In genomic region chr5:127508644-127509373, GRCh38 we compare ENCODE assay signal across 20 cellular contexts. TPM values are rescaled to one million over a fixed set of nuclear protein-coding genes. Genes with fewer than 3 reads are reported as not detected.
DNase-seq lines count a peak whose midpoint lies in the region; ATAC-seq, FAIRE-seq and TF ChIP-seq lines count a peak whose summit lies in the region.
"Had no signal": no experiment of that assay in that cellular context is flagged by ENCODE, and none has a peak within 500 bp of the region (broad histone marks: within the 10 kb centered on the region; RNA-seq: fewer than 3 reads in every experiment).

No MANE protein-coding gene starts in this region.

- peaks cover 23 to 24% of the 10 kb centered on the region in 2 donors for H3K27me3 Mint-ChIP-seq in T-cell

- TF ChIP-seq EP300 in HepG2 (IDR thresholded peaks at IDR 0.05; ENCODE audit: low read depth in 2 of 2, low read length in 2 of 2) (no peak), HepG2 (CRISPR knock-in tag; IDR thresholded peaks at IDR 0.05; ENCODE audit: borderline replicate concordance) (no peak)

- no peak for TF ChIP-seq POLR2A in HepG2 (IDR thresholded peaks at IDR 0.05; ENCODE audit: insufficient read depth in 1 of 2, low read depth in 2 of 2, low read length in 2 of 2)
- TF ChIP-seq POLR2A in right lobe of liver (IDR thresholded peaks at IDR 0.05): no peak

- no peaks in the 10 kb centered on the region for H3K9me3 Mint-ChIP-seq in T-cell
- H3K9me3 Mint-ChIP-seq: CD8-positive, alpha-beta memory T cell had no signal

- 18% methylated on average over 2 of the region's 2 CpGs for WGBS in HepG2 (ENCODE audit: low lambda C conversion rate)
- 54% methylated on average over 2 of the region's 2 CpGs for WGBS in right lobe of liver (ENCODE audit: insufficient coverage, low coverage, low lambda C conversion rate, missing lambda C conversion rate)

- DNase-seq in HepG2 (ENCODE audit: low spot score) (no peak), right lobe of liver (no peak), SK-N-MC (ENCODE audit: low read depth, low spot score) (no peak), frontal cortex (ENCODE audit: low spot score in 2 of 2) (no peak), dorsolateral prefrontal cortex (no peak), T-cell (no peak)
- DNase-seq in activated CD4-positive, CD25-positive, alpha-beta regulatory T cell (lab: John Stamatoyannopoulos, UW): no peak
- DNase-seq: CD4-positive, CD25-positive, alpha-beta regulatory T cell; CD8-positive, alpha-beta memory T cell; COR-L47; GM23248; H7 had no signal

- no peaks in the 10 kb centered on the region for H3K4me1 Mint-ChIP-seq in T-cell
- H3K4me1 Mint-ChIP-seq: B cell; CD4-positive, CD25-positive, alpha-beta regulatory T cell; CD8-positive, alpha-beta memory T cell had no signal

- no peak overlapping the region for H3K27ac Mint-ChIP-seq in T-cell
- H3K27ac Mint-ChIP-seq: B cell; CD4-positive, CD25-positive, alpha-beta regulatory T cell had no signal

- TF ChIP-seq CTCF in HepG2 (CRISPR knock-in tag; IDR thresholded peaks at IDR 0.05): no peak
- no peak for TF ChIP-seq CTCF in right lobe of liver (IDR thresholded peaks at IDR 0.05)
- TF ChIP-seq CTCF in parathyroid adenoma (IDR thresholded peaks at IDR 0.05): no peak
- TF ChIP-seq CTCF in dorsolateral prefrontal cortex (IDR thresholded peaks at IDR 0.05 in 54 of 56, conservative IDR thresholded peaks at IDR 0.05 in 2 of 56; ENCODE audit: low read depth in 1 of 56, partially characterized antibody in 56 of 56): no peak

- ATAC-seq in HepG2 (no peak), right lobe of liver (no peak), T-cell (replicated peaks in 1 of 4) (no peak)

- H3K4me3 ChIP-seq in HepG2 (replicated peaks in 1 of 3; ENCODE audit: insufficient read depth in 1 of 3, low read depth in 2 of 3, low read length in 3 of 3) (no peak overlapping the region), right lobe of liver (no peak overlapping the region), SK-N-MC (no peak overlapping the region), parathyroid adenoma (ENCODE audit: low read depth, low read length) (no peak overlapping the region), dorsolateral prefrontal cortex (no peak overlapping the region)
- H3K4me3 ChIP-seq: BLaER1 treated with 17β-estradiol and CSF1 and Interleukin-3, amounts not matched to agents 10 nM and 100 nM; GM23248 had no signal

- H3K9me3 ChIP-seq in HepG2 (ENCODE audit: low read length): no peaks in the 10 kb centered on the region
- H3K9me3 ChIP-seq in right lobe of liver: no peaks in the 10 kb centered on the region
- no peaks in the 10 kb centered on the region for H3K9me3 ChIP-seq in SK-N-MC (ENCODE audit: low read depth, low read length)
- no peaks in the 10 kb centered on the region for H3K9me3 ChIP-seq in parathyroid adenoma (ENCODE audit: control insufficient read depth, low read length)

- no peaks in the 10 kb centered on the region for H3K79me2 ChIP-seq in HepG2 (ENCODE audit: insufficient read depth, low read length)
- H3K79me2 ChIP-seq in parathyroid adenoma: no peaks in the 10 kb centered on the region

- CTCF ChIA-PET in HepG2 (lab: Yijun Ruan, JAX; ENCODE audit: low intra/inter-chr PET ratio, low total read pairs): no interaction called here
- CTCF ChIA-PET in T-cell (lab: Charles Lee): interaction anchor here in 1 of 2 donors (0.6 to 0.8 kb wide), 3 partner anchors 558 to 689 kb away, joined by 3 to 6 read pairs (median 6); no protein-coding TSS in a partner anchor

- POLR2A ChIA-PET in HepG2 (lab: Yijun Ruan, JAX): no interaction called here
- POLR2A ChIA-PET in T-cell (lab: Charles Lee): interaction anchor here in 1 of 2 donors (0.6 to 0.7 kb wide), 2 partner anchors 11 to 750 kb away, joined by 8 to 19 read pairs; no protein-coding TSS in a partner anchor

- no peak for FAIRE-seq in HepG2 (lab: Jason Lieb, UNC)
- peak; percentile 21 for FAIRE-seq in frontal cortex (lab: Jason Lieb, UNC)
- FAIRE-seq: G401.6, GM12891, GM19239, HTR-8/SVneo had no signal

- H3K4me3 Mint-ChIP-seq in T-cell: no peak overlapping the region
- H3K4me3 Mint-ChIP-seq: B cell; CD4-positive, CD25-positive, alpha-beta regulatory T cell had no signal

- H3K27me3 ChIP-seq in HepG2 (ENCODE audit: control insufficient read depth in 1 of 2, insufficient read depth in 2 of 2, low read length in 2 of 2) (no peaks in the 10 kb centered on the region; a peak in 2 of 5 replicates), right lobe of liver (no peaks in the 10 kb centered on the region), parathyroid adenoma (ENCODE audit: control insufficient read depth, insufficient read depth, low read length) (no peaks in the 10 kb centered on the region), dorsolateral prefrontal cortex (no peaks in the 10 kb centered on the region)
- H3K27me3 ChIP-seq: BLaER1 treated with 17β-estradiol and CSF1 and Interleukin-3, amounts not matched to agents 10 nM and 100 nM had no signal

- TF ChIP-seq RAD21 in HepG2 (CRISPR knock-in tag; IDR thresholded peaks at IDR 0.05): no peak

- H3K4me2 ChIP-seq in HepG2 (ENCODE audit: low read depth, low read length) (no peak overlapping the region), parathyroid adenoma (ENCODE audit: low read length) (no peak overlapping the region)
- H3K4me2 ChIP-seq: BLaER1 treated with 17β-estradiol and CSF1 and Interleukin-3, amounts not matched to agents 10 nM and 100 nM had no signal

- H3K36me3 ChIP-seq in HepG2 (replicated peaks in 1 of 2; ENCODE audit: control insufficient read depth in 1 of 2, insufficient read depth in 2 of 2, low read length in 2 of 2) (no peaks in the 10 kb centered on the region), right lobe of liver (no peaks in the 10 kb centered on the region), SK-N-MC (ENCODE audit: insufficient read depth, low read length) (no peaks in the 10 kb centered on the region), parathyroid adenoma (ENCODE audit: control insufficient read depth, insufficient read depth, low read length) (no peaks in the 10 kb centered on the region)
- H3K36me3 ChIP-seq: BLaER1 treated with 17β-estradiol and CSF1 and Interleukin-3, amounts not matched to agents 10 nM and 100 nM had no signal

- BruUV-seq in HepG2 (replicated peaks; lab: Mats Ljungman, UMichigan): no TSS peak

- H3K9ac ChIP-seq in HepG2 (ENCODE audit: insufficient read depth, low read depth, low read length): no peak overlapping the region
- H3K9ac ChIP-seq in SK-N-MC (ENCODE audit: insufficient read length): no peak overlapping the region
- no peak overlapping the region for H3K9ac ChIP-seq in parathyroid adenoma
- H3K9ac ChIP-seq: BLaER1 treated with 17β-estradiol and CSF1 and Interleukin-3, amounts not matched to agents 10 nM and 100 nM; GM23248 had no signal

- H3K27ac ChIP-seq in HepG2 (ENCODE audit: extremely low read length, insufficient read depth, low read length) (no peak overlapping the region), right lobe of liver (no peak overlapping the region), SK-N-MC (0 out of 2 replicates have a peak overlapping the region, but pooled peaks have one; percentile 4), parathyroid adenoma (no peak overlapping the region), dorsolateral prefrontal cortex (no peak overlapping the region)
- H3K27ac ChIP-seq: 22Rv1; BLaER1 treated with 17β-estradiol and CSF1 and Interleukin-3, amounts not matched to agents 10 nM and 100 nM; GM23248 had no signal

- H3K4me1 ChIP-seq in HepG2 (ENCODE audit: insufficient read depth, low read length): no peaks in the 10 kb centered on the region
- no peaks in the 10 kb centered on the region for H3K4me1 ChIP-seq in right lobe of liver
- peaks cover 5% of the 10 kb centered on the region for H3K4me1 ChIP-seq in parathyroid adenoma

- in situ Hi-C loops in HepG2 (cut with HindIII; ENCODE audit: extremely low pct_ligation_motif_present, low pct_unique_long_range_greater_than_20kb): no loop called here

- H3K36me3 Mint-ChIP-seq in T-cell: no peaks in the 10 kb centered on the region
- H3K36me3 Mint-ChIP-seq: CD4-positive, CD25-positive, alpha-beta regulatory T cell had no signal

- H2AFZ ChIP-seq in HepG2 (ENCODE audit: low read length) (no peak overlapping the region), parathyroid adenoma (peak overlapping the region; percentile 62)
- H2AFZ ChIP-seq: GM23248 had no signal

- intact Hi-C loops in HepG2 (cut with micrococcal nuclease; ENCODE audit: unreplicated experiment): no loop called here
- intact Hi-C loops in right lobe of liver (cut with DNase I): no loop called here
- intact Hi-C loops in dorsolateral prefrontal cortex (cut with DNase I): no loop called here

- no peaks in the 10 kb centered on the region for H4K20me1 ChIP-seq in HepG2 (ENCODE audit: insufficient read depth, low read length)
- H4K20me1 ChIP-seq: BLaER1 treated with 17β-estradiol and CSF1 and Interleukin-3, amounts not matched to agents 10 nM and 100 nM had no signal

TF ChIP-seq in HepG2, 621 proteins besides CTCF, POLR2A, EP300 and RAD21 (continues in another document):
- no peak for TF ChIP-seq ELF3 (CRISPR knock-in tag; IDR thresholded peaks at IDR 0.05)
- no peak for TF ChIP-seq ZNF567 (CRISPR knock-in tag; IDR thresholded peaks at IDR 0.05; ENCODE audit: borderline replicate concordance)

RNA-seq across cellular contexts. Expression of gene PRRC1, which starts 8.6 kb away (rescaled TPM):
- total RNA-seq in HepG2 (2016; rRNA removed; fragmentation: Illumina TruSeq; extraction: Trizol) (51.9 and 86.7 TPM in 2 replicates), right lobe of liver (10 to 100 TPM; 18.5 to 36.9 (median 31.4) TPM), frontal cortex (48.5 TPM), dorsolateral prefrontal cortex (10 to 100 TPM; 11.9 to 27.5 (median 20.0) TPM), T-cell (10 to 100 TPM; 38.9 to 51.6 (median 47.7) TPM)
- total RNA-seq in HepG2 (2016; cell fraction: cytosol; rRNA removed; fragmentation: Illumina TruSeq; extraction: Trizol; ENCODE audit: low read depth): 6.9 and 8.1 TPM in 2 replicates
- total RNA-seq in HepG2 (2016; cell fraction: insoluble cytoplasmic fraction; rRNA removed; fragmentation: Illumina TruSeq; extraction: Trizol): 54.9 and 90.6 TPM in 2 replicates
- total RNA-seq in HepG2 (2016; cell fraction: membrane; rRNA removed; fragmentation: Illumina TruSeq; extraction: Trizol): 21.7 and 24.5 TPM in 2 replicates
- total RNA-seq in HepG2 (2016; cell fraction: nucleus; rRNA removed; fragmentation: Illumina TruSeq; extraction: Trizol): 52.8 and 60.1 TPM in 2 replicates
- polyA plus RNA-seq in HepG2 (2011; rRNA removed): 35.6 and 48.5 TPM in 2 replicates
- polyA plus RNA-seq in HepG2 (2011; cell fraction: cytosol; rRNA removed): 30.9 and 35.4 TPM in 2 replicates
- 30.6 and 35.0 TPM in 2 replicates for polyA plus RNA-seq in HepG2 (2011; cell fraction: nucleus; rRNA removed)
- polyA plus RNA-seq in HepG2 (2012): 33.3 and 37.5 TPM in 2 replicates
- 4.3 and 4.4 TPM in 2 replicates for polyA plus RNA-seq in HepG2 (2016; cell fraction: cytosol; fragmentation: Illumina TruSeq; extraction: Trizol; ENCODE audit: low read depth)
- polyA plus RNA-seq in HepG2 (2016; cell fraction: insoluble cytoplasmic fraction; fragmentation: Illumina TruSeq; extraction: Trizol; ENCODE audit: low read depth): 82.0 and 92.5 TPM in 2 replicates
- 10.4 and 12.0 TPM in 2 replicates for polyA plus RNA-seq in HepG2 (2016; cell fraction: membrane; fragmentation: Illumina TruSeq; extraction: Trizol; ENCODE audit: low read depth)
- 56.8 and 58.4 TPM in 2 replicates for polyA plus RNA-seq in HepG2 (2016; cell fraction: nucleus; fragmentation: Illumina TruSeq; extraction: Trizol; ENCODE audit: insufficient read depth, low read depth)
- polyA minus RNA-seq in HepG2 (2011; rRNA and poly(A)+ RNA removed; ENCODE audit: low replicate concordance): 104 and 160 TPM in 2 replicates
- 50.1 and 53.5 TPM in 2 replicates for polyA minus RNA-seq in HepG2 (2011; cell fraction: cytosol; rRNA and poly(A)+ RNA removed)
- 87.8 and 115 TPM in 2 replicates for polyA minus RNA-seq in HepG2 (2011; cell fraction: nucleus; rRNA and poly(A)+ RNA removed)
